In genomic region chr7:17706734-17707133, GRCh38 we compare ENCODE assay signal across 8 cellular contexts.
DNase-seq lines count a peak whose midpoint lies in the region; ATAC-seq and TF ChIP-seq lines count a peak whose summit lies in the region.

No MANE protein-coding gene starts in this region.

- H4K20me1 ChIP-seq in IMR-90 (ENCODE audit: insufficient read depth, low read length) (no peaks in the 10 kb centered on the region), OCI-LY3 (ENCODE audit: insufficient read depth, low read length) (no peaks in the 10 kb centered on the region)

- no peak overlapping the region for H3K4ac ChIP-seq in IMR-90 (ENCODE audit: low read depth, low read length)

- H4K91ac ChIP-seq in IMR-90 (ENCODE audit: insufficient read depth, low read depth, low read length) = no peak overlapping the region

- no peak overlapping the region for H2BK15ac ChIP-seq in IMR-90 (ENCODE audit: low read depth, low read length)

- H3K27me3 ChIP-seq in IMR-90 (ENCODE audit: control insufficient read depth, insufficient read depth, low read length) = peaks cover 5% of the 10 kb centered on the region
- no peaks in the 10 kb centered on the region for H3K27me3 ChIP-seq in OCI-LY3 (ENCODE audit: low read depth, low read length)

- H3K9me1 ChIP-seq in IMR-90 (ENCODE audit: insufficient read depth, low read length) = no peaks in the 10 kb centered on the region

- no peak overlapping the region for H3K56ac ChIP-seq in IMR-90 (ENCODE audit: extremely low read depth, insufficient read depth, low read length)

- WGBS in IMR-90 (ENCODE audit: extremely low coverage in 2 of 2, insufficient read length in 1 of 2), 2 experiments = 41% methylated on average over 2 of the region's 3 CpGs; no CpG with 5 or more reads in 1 of the 2 experiments

- no peaks in the 10 kb centered on the region for H3K79me1 ChIP-seq in IMR-90 (ENCODE audit: low read depth in 1 of 2, low read length in 2 of 2)

- no peak overlapping the region for H3K23ac ChIP-seq in IMR-90 (ENCODE audit: low read depth, low read length)

- no peaks in the 10 kb centered on the region for H3K79me2 ChIP-seq in OCI-LY3 (ENCODE audit: low read length)

- TF ChIP-seq POLR2A in IMR-90 (IDR thresholded peaks at IDR 0.05; ENCODE audit: low read depth, low read length) = no peak

- H3K4me2 ChIP-seq in IMR-90 (ENCODE audit: low read depth, low read length) (no peak overlapping the region), OCI-LY3 (ENCODE audit: low read length) (peak overlapping the region; percentile 49)

- H3K4me3 ChIP-seq in IMR-90 (ENCODE audit: insufficient read depth, low read depth, low read length) (no peak overlapping the region), OCI-LY3 (ENCODE audit: low read length) (peak overlapping the region; percentile 23), astrocyte of the spinal cord (ENCODE audit: low read depth, low read length) (no peak overlapping the region)

- no peak overlapping the region for H4K5ac ChIP-seq in IMR-90 (ENCODE audit: low read depth, low read length)

- POLR2A ChIA-PET in IMR-90 (lab: Charles Lee; ENCODE audit: unreplicated experiment) = no interaction called here

- H3K9me3 ChIP-seq in IMR-90 (ENCODE audit: control insufficient read depth, insufficient read depth, low read length) = no peaks in the 10 kb centered on the region
- H3K9me3 ChIP-seq in OCI-LY3 (ENCODE audit: insufficient read depth, low read length) = no peaks in the 10 kb centered on the region

- H3K9ac ChIP-seq in IMR-90 (ENCODE audit: low read depth, low read length) = no peak overlapping the region
- H3K9ac ChIP-seq in OCI-LY3 (ENCODE audit: low read length) = no peak overlapping the region

- CTCF ChIA-PET in IMR-90 (lab: Yijun Ruan, JAX) = interaction anchor here (0.6 to 1.7 kb wide), 5 partner anchors 8 to 640 kb away, joined by 3 to 8 read pairs (median 4); no protein-coding TSS in a partner anchor

- no peak overlapping the region for H2AFZ ChIP-seq in IMR-90 (replicated peaks; ENCODE audit: low read length, poor library complexity)
- no peak overlapping the region for H2AFZ ChIP-seq in OCI-LY3 (ENCODE audit: low read depth, low read length)

- no peak overlapping the region for H3K18ac ChIP-seq in IMR-90 (ENCODE audit: low read depth, low read length)

- H2BK20ac ChIP-seq in IMR-90 (ENCODE audit: low read depth, low read length) = no peak overlapping the region

- H2BK5ac ChIP-seq in IMR-90 (ENCODE audit: low read depth, low read length, poor library complexity, severe bottlenecking) = no peak overlapping the region

- in situ Hi-C loops in IMR-90 (cut with MboI; ENCODE audit: low sequenced_read_pairs) = loop anchor here (25.0 kb wide), 1 partner anchor 1956 kb away; no protein-coding TSS in a partner anchor
- in situ Hi-C loops in astrocyte of the spinal cord (cut with HindIII; ENCODE audit: low sequenced_read_pairs) = no loop called here

- intact Hi-C loops in IMR-90 (cut with micrococcal nuclease) = loop anchor here (1.0 to 10.0 kb wide), 2 partner anchors 258 to 639 kb away; no protein-coding TSS in a partner anchor

- no peak overlapping the region for H3K27ac ChIP-seq in IMR-90 (ENCODE audit: insufficient read depth, low read length)
- no peak overlapping the region for H3K27ac ChIP-seq in OCI-LY3 (ENCODE audit: low read length)

- no peak overlapping the region for H4K8ac ChIP-seq in IMR-90 (ENCODE audit: low read depth in 2 of 2, low read length in 2 of 2)

- peak; percentile 80 for TF ChIP-seq RAD21 in IMR-90 (IDR thresholded peaks at IDR 0.05; ENCODE audit: low read length)

- H3K4me1 ChIP-seq in IMR-90 (ENCODE audit: control insufficient read depth, insufficient read depth, low read length) (no peaks in the 10 kb centered on the region), OCI-LY3 (ENCODE audit: low read length) (peaks cover 6% of the 10 kb centered on the region)

- dilution Hi-C loops in IMR-90 (cut with HindIII; ENCODE audit: low sequenced_read_pairs, unreplicated experiment) = no loop called here

- TF ChIP-seq CTCF in IMR-90 (conservative IDR thresholded peaks at IDR 0.05; ENCODE audit: low read depth, low read length) (peak; percentile 77), OCI-LY3 (IDR thresholded peaks at IDR 0.05; ENCODE audit: low read depth, low read length) (peak; percentile 77), astrocyte of the spinal cord (IDR thresholded peaks at IDR 0.05; ENCODE audit: low read depth, low read length) (peak; percentile 73)

- no peak overlapping the region for H3K14ac ChIP-seq in IMR-90 (replicated peaks; ENCODE audit: low read depth, low read length)

- H2AK5ac ChIP-seq in IMR-90 (ENCODE audit: low read depth, low read length) = no peak overlapping the region

- DNase-seq in ELR (ENCODE audit: low read depth) (peak; percentile 77), IMR-90 (peak; percentile 72), astrocyte of the spinal cord (ENCODE audit: low read depth, low spot score) (peak; percentile 76), iPS-NIHi11 (ENCODE audit: low spot score) (peak; percentile 67)
- peak; percentile 12 to 19 for DNase-seq in stimulated activated CD4-positive, alpha-beta T cell treated with anti-CD3 and anti-CD28 coated beads, Interleukin-2, amount 100 ng/mL, for 24 hours
- DNase-seq in activated effector memory CD4-positive, alpha-beta T cell treated with Interleukin-2 at 50 U/mL for 16 hours = no peak

- BruUV-seq in IMR-90 (replicated peaks; lab: Mats Ljungman, UMichigan) = no TSS peak

- ATAC-seq in GM21367 (IDR thresholded peaks at IDR 0.05; ENCODE audit: unreplicated experiment) = peak; percentile 87
- ATAC-seq in IMR-90 (ENCODE audit: low read depth) = peak; percentile 82

- no peak overlapping the region for H2AK9ac ChIP-seq in IMR-90 (replicated peaks; ENCODE audit: low read depth, low read length, poor library complexity)

- no peak overlapping the region for H2BK120ac ChIP-seq in IMR-90 (ENCODE audit: low read depth, low read length)

- H3K36me3 ChIP-seq in IMR-90 (ENCODE audit: control insufficient read depth, insufficient read depth, low read length) (no peaks in the 10 kb centered on the region), OCI-LY3 (replicated peaks; ENCODE audit: low read depth, low read length) (no peaks in the 10 kb centered on the region)

TF ChIP-seq in IMR-90, 13 proteins besides CTCF, POLR2A, EP300 and RAD21:
- TF ChIP-seq SMC3 (IDR thresholded peaks at IDR 0.05; ENCODE audit: low read depth, low read length) (peak; percentile 69), RFX5 (IDR thresholded peaks at IDR 0.05; ENCODE audit: low read depth, low read length) (no peak)
